9 cellular contexts compared by ENCODE assay signal in genomic region chr6:47780510-47781356, GRCh38. TPM values are rescaled to one million over a fixed set of nuclear protein-coding genes. Genes with fewer than 3 reads are reported as not detected.
DNase-seq lines count a peak whose midpoint lies in the region; ATAC-seq, FAIRE-seq and TF ChIP-seq lines count a peak whose summit lies in the region.
"Had no signal": no experiment of that assay in that cellular context is flagged by ENCODE, and none has a peak within 500 bp of the region (broad histone marks: within the 10 kb centered on the region; RNA-seq: fewer than 3 reads in every experiment).

No MANE protein-coding gene starts in this region.

- no peaks in the 10 kb centered on the region for H4K20me1 ChIP-seq in endothelial cell of umbilical vein (replicated peaks; ENCODE audit: control insufficient read depth, extremely low read depth, insufficient read depth, low read length)

- H3K9me3 ChIP-seq in CD8-positive, alpha-beta T cell (ENCODE audit: low read length) = no peaks in the 10 kb centered on the region
- H3K9me3 ChIP-seq in endothelial cell of umbilical vein (replicated peaks; ENCODE audit: control insufficient read depth, insufficient read depth, low read length) (no peaks in the 10 kb centered on the region), transverse colon (no peaks in the 10 kb centered on the region)

- peak in 4 of 7 experiments; percentile 7 to 50 (median 28) for DNase-seq in CD8-positive, alpha-beta T cell
- DNase-seq in NCI-H2196 (lab: John Stamatoyannopoulos, UW; ENCODE audit: unreplicated experiment) (peak; percentile 63), WTC11 (ENCODE audit: low spot score) (no peak), endothelial cell of umbilical vein (ENCODE audit: low read depth, low spot score) (peak; percentile 86), middle frontal gyrus (ENCODE audit: extremely low spot score, low spot score) (peak; percentile 42), transverse colon (peak; percentile 22)

- FAIRE-seq in endothelial cell of umbilical vein (lab: Jason Lieb, UNC) = peak; percentile 80

- dilution Hi-C loops in endothelial cell of umbilical vein (cut with MboI; ENCODE audit: extremely low pct_ligation_motif_present, low sequenced_read_pairs) = no loop called here

- BruUV-seq in endothelial cell of umbilical vein (replicated peaks; lab: Mats Ljungman, UMichigan) = no TSS peak

- 0 to 4% methylated on average over 2 to 6 of the region's 6 CpGs for WGBS in transverse colon (ENCODE audit: low coverage in 1 of 2), 2 donors

- H3K36me3 ChIP-seq in CD8-positive, alpha-beta T cell (ENCODE audit: insufficient read depth, low read length) = no peaks in the 10 kb centered on the region
- H3K36me3 ChIP-seq in endothelial cell of umbilical vein (ENCODE audit: control insufficient read depth in 2 of 2, extremely low read depth in 1 of 2, insufficient read depth in 2 of 2, low read length in 2 of 2) (no peaks in the 10 kb centered on the region), transverse colon (no peaks in the 10 kb centered on the region)

- no peak overlapping the region for H3K4me3 Mint-ChIP-seq in CD8-positive, alpha-beta T cell
- no peak overlapping the region for H3K4me3 Mint-ChIP-seq in WTC11

- H3K9me3 Mint-ChIP-seq in CD8-positive, alpha-beta T cell = no peaks in the 10 kb centered on the region
- no peaks in the 10 kb centered on the region for H3K9me3 Mint-ChIP-seq in WTC11

- H3K27me3 ChIP-seq in CD8-positive, alpha-beta T cell (ENCODE audit: insufficient read depth, low read length) = no peaks in the 10 kb centered on the region
- H3K27me3 ChIP-seq in endothelial cell of umbilical vein (ENCODE audit: control insufficient read depth in 2 of 2, insufficient read depth in 2 of 2, low read length in 2 of 2) (peaks cover 0 to 4% of the 10 kb centered on the region in 2 experiments), transverse colon (peaks cover 2% of the 10 kb centered on the region)

- H3K4me2 ChIP-seq in endothelial cell of umbilical vein (ENCODE audit: insufficient read depth, low read length) = peak overlapping the region; percentile 40

- no peak overlapping the region for H3K27ac Mint-ChIP-seq in CD8-positive, alpha-beta T cell
- H3K27ac Mint-ChIP-seq in WTC11 = no peak overlapping the region

- H3K4me3 ChIP-seq in CD8-positive, alpha-beta T cell (ENCODE audit: low read depth, low read length) = no peak overlapping the region
- H3K4me3 ChIP-seq in endothelial cell of umbilical vein (replicated peaks in 1 of 3; ENCODE audit: insufficient read depth in 1 of 3, low read depth in 1 of 3, low read length in 3 of 3) (no peak overlapping the region), transverse colon (no peak overlapping the region)

- no peaks in the 10 kb centered on the region for H3K36me3 Mint-ChIP-seq in CD8-positive, alpha-beta T cell
- H3K36me3 Mint-ChIP-seq in WTC11 = no peaks in the 10 kb centered on the region

- TF ChIP-seq POLR2A in endothelial cell of umbilical vein (IDR thresholded peaks at IDR 0.05; ENCODE audit: low read depth, low read length) (no peak), transverse colon (IDR thresholded peaks at IDR 0.05) (no peak)

- peak overlapping the region; percentile 71 for H2AFZ ChIP-seq in endothelial cell of umbilical vein (ENCODE audit: low read depth, low read length)

- ATAC-seq in CD8-positive, alpha-beta T cell = peak; percentile 82
- peak; percentile 87 for ATAC-seq in GM19035 (IDR thresholded peaks at IDR 0.05; ENCODE audit: unreplicated experiment)
- peak; percentile 84 for ATAC-seq in HG03108 (IDR thresholded peaks at IDR 0.05; ENCODE audit: unreplicated experiment)
- peak; percentile 96 for ATAC-seq in WTC11

- no peaks in the 10 kb centered on the region for H3K4me1 ChIP-seq in CD8-positive, alpha-beta T cell (ENCODE audit: insufficient read depth, low read length)
- peaks cover 3% of the 10 kb centered on the region for H3K4me1 ChIP-seq in endothelial cell of umbilical vein (ENCODE audit: control insufficient read depth, extremely low read depth, insufficient read depth, low read length)
- peaks cover 0 to 7% (median 1%) of the 10 kb centered on the region in 4 donors for H3K4me1 ChIP-seq in transverse colon

- intact Hi-C loops in CD8-positive, alpha-beta T cell (cut with DNase I, micrococcal nuclease) = loop anchor here (1.0 to 10.0 kb wide), 4 partner anchors 149 to 1686 kb away; no protein-coding TSS in a partner anchor
- intact Hi-C loops in endothelial cell of umbilical vein (cut with micrococcal nuclease) (loop anchor here (1.0 to 5.0 kb wide), 3 partner anchors 128 to 366 kb away; no protein-coding TSS in a partner anchor), transverse colon (cut with DNase I; ENCODE audit: low total_unique reads) (loop anchor here (5.0 kb wide), 1 partner anchor 363 kb away; no protein-coding TSS in a partner anchor)

- H3K4me1 Mint-ChIP-seq in CD8-positive, alpha-beta T cell (ENCODE audit: low read depth) = peaks cover 5% of the 10 kb centered on the region
- H3K4me1 Mint-ChIP-seq in WTC11 = peaks cover 13% of the 10 kb centered on the region

- H3K27ac ChIP-seq in CD8-positive, alpha-beta T cell (ENCODE audit: low read depth, low read length) = no peak overlapping the region
- no peak overlapping the region for H3K27ac ChIP-seq in endothelial cell of umbilical vein (ENCODE audit: insufficient read depth, low read depth, low read length)
- no peak overlapping the region for H3K27ac ChIP-seq in transverse colon

- CTCF ChIA-PET in CD8-positive, alpha-beta T cell (lab: Charles Lee) = interaction anchor here (0.8 to 4.4 kb wide), 16 partner anchors 8 to 401 kb away, joined by 3 to 47 read pairs (median 4); no protein-coding TSS in a partner anchor
- CTCF ChIA-PET in WTC11 (lab: Charles Lee) = interaction anchor here (0.6 to 2.5 kb wide), 10 partner anchors 8 to 371 kb away, joined by 3 to 40 read pairs (median 3); no protein-coding TSS in a partner anchor
- CTCF ChIA-PET in endothelial cell of umbilical vein (lab: Charles Lee) = interaction anchor here (0.6 to 4.3 kb wide), 19 partner anchors 8 to 1629 kb away, joined by 3 to 90 read pairs (median 4); no protein-coding TSS in a partner anchor

- H3K79me2 ChIP-seq in endothelial cell of umbilical vein (ENCODE audit: control insufficient read depth, insufficient read depth, low read length) = no peaks in the 10 kb centered on the region

- in situ Hi-C loops in transverse colon (cut with MboI; ENCODE audit: low pct_ligation_motif_present in 1 of 4, low pct_unique_long_range_greater_than_20kb in 1 of 4, low sequenced_read_pairs in 3 of 4) = loop anchor here (5.0 to 25.0 kb wide), 4 partner anchors 148 to 1632 kb away; no protein-coding TSS in a partner anchor

- TF ChIP-seq EP300 in transverse colon (IDR thresholded peaks at IDR 0.05; ENCODE audit: low read depth) = no peak

- peaks cover 2% of the 10 kb centered on the region for H3K27me3 Mint-ChIP-seq in CD8-positive, alpha-beta T cell (ENCODE audit: low read depth)
- peaks cover 11% of the 10 kb centered on the region for H3K27me3 Mint-ChIP-seq in WTC11 (ENCODE audit: low read depth)

- no peaks in the 10 kb centered on the region for H3K9me1 ChIP-seq in endothelial cell of umbilical vein (replicated peaks; ENCODE audit: control insufficient read depth, extremely low read depth, insufficient read depth, low read length)

- H3K9ac ChIP-seq in endothelial cell of umbilical vein (replicated peaks; ENCODE audit: extremely low read depth, insufficient read depth, low read length) = no peak overlapping the region

- no peak for TF ChIP-seq CTCF in CD8-positive, alpha-beta T cell (IDR thresholded peaks at IDR 0.05)
- no peak for TF ChIP-seq CTCF in WTC11 (IDR thresholded peaks at IDR 0.05)
- peak; percentile 50 to 68 for TF ChIP-seq CTCF in endothelial cell of umbilical vein (IDR thresholded peaks at IDR 0.05; ENCODE audit: extremely low read depth in 1 of 2, insufficient read depth in 1 of 2, low read depth in 1 of 2, low read length in 2 of 2)
- TF ChIP-seq CTCF in transverse colon (IDR thresholded peaks at IDR 0.05) = peak; percentile 58 to 71 (median 63)

- POLR2A ChIA-PET in CD8-positive, alpha-beta T cell (lab: Charles Lee) = interaction anchor here (1.8 kb wide), 1 partner anchor 150 kb away, joined by 5 read pairs; no protein-coding TSS in a partner anchor
- POLR2A ChIA-PET in WTC11 (lab: Charles Lee) (interaction anchor here (1.3 kb wide), 1 partner anchor 149 kb away, joined by 4 read pairs; no protein-coding TSS in a partner anchor), endothelial cell of umbilical vein (lab: Charles Lee) (no interaction called here)

TF ChIP-seq in WTC11, 78 proteins besides CTCF, POLR2A, EP300 and RAD21 (continues in another document):
- TF ChIP-seq ATF2 (CRISPR knock-in tag; IDR thresholded peaks at IDR 0.05; ENCODE audit: borderline replicate concordance, low read depth) = no peak

TF ChIP-seq in endothelial cell of umbilical vein, 7 proteins besides CTCF, POLR2A, EP300 and RAD21:
- TF ChIP-seq POLR2AphosphoS5 (IDR thresholded peaks at IDR 0.05; ENCODE audit: insufficient read depth, low read depth, low read length) (no peak), MYC (IDR thresholded peaks at IDR 0.05; ENCODE audit: low read depth, low read length) (no peak), EZH2 (IDR thresholded peaks at IDR 0.05; ENCODE audit: borderline replicate concordance, low read depth, low read length, severe bottlenecking) (no peak), GATA2 (IDR thresholded peaks at IDR 0.05; ENCODE audit: insufficient read depth, insufficient read length, low read depth, low read length) (no peak), MAX (IDR thresholded peaks at IDR 0.05; ENCODE audit: insufficient read depth, insufficient read length) (no peak), FOS (IDR thresholded peaks at IDR 0.05; ENCODE audit: borderline replicate concordance, insufficient read depth, low read length) (no peak), JUN (IDR thresholded peaks at IDR 0.05; ENCODE audit: borderline replicate concordance, insufficient read depth, insufficient read length, low read depth) (no peak)

RNA-seq across cellular contexts. Expression of gene OPN5, which starts 1.1 kb away (rescaled TPM):
- total RNA-seq in CD8-positive, alpha-beta T cell = not detected
- total RNA-seq in WTC11 (2021) (not detected in 3 replicates), endothelial cell of umbilical vein (not detected in 2 replicates), transverse colon (not detected)
- 0.02 TPM in 1 of 2 replicates, not detected in the other for polyA plus RNA-seq in endothelial cell of umbilical vein
- polyA plus RNA-seq in endothelial cell of umbilical vein (2011; cell fraction: cytosol; rRNA removed) = not detected in 2 replicates
- 0.11 TPM in 1 of 2 replicates, not detected in the other for polyA plus RNA-seq in endothelial cell of umbilical vein (2011; cell fraction: nucleus; rRNA removed)
- polyA plus RNA-seq in endothelial cell of umbilical vein (2012) = not detected in 2 replicates
- 0.34 TPM in 1 of 2 replicates, not detected in the other for polyA minus RNA-seq in endothelial cell of umbilical vein
- polyA minus RNA-seq in endothelial cell of umbilical vein (2011; cell fraction: cytosol; rRNA and poly(A)+ RNA removed) = not detected
- not detected in 2 replicates for polyA minus RNA-seq in endothelial cell of umbilical vein (2011; cell fraction: nucleus; rRNA and poly(A)+ RNA removed)
- total RNA-seq: T-helper 2 cell treated with Interferon-gamma antibody and Interleukin-4, amounts not matched to agents 100 ng/mL and 5 ng/mL, for 36 hours had no signal

Comparison
In these comparisons a context has a peak if more than half of its experiments do, and no peak if none do; other contexts are left out.
1. CTCF ChIP-seq: peak in endothelial cell of umbilical vein (2 of 2) and transverse colon (5 of 5); none in CD8-positive, alpha-beta T cell (single experiment) and WTC11 (single experiment).
2. Peak in every context shown above with its lines, with median percentiles within 50 percentile points of each other: ATAC-seq.